In the genomic region with DNA sequence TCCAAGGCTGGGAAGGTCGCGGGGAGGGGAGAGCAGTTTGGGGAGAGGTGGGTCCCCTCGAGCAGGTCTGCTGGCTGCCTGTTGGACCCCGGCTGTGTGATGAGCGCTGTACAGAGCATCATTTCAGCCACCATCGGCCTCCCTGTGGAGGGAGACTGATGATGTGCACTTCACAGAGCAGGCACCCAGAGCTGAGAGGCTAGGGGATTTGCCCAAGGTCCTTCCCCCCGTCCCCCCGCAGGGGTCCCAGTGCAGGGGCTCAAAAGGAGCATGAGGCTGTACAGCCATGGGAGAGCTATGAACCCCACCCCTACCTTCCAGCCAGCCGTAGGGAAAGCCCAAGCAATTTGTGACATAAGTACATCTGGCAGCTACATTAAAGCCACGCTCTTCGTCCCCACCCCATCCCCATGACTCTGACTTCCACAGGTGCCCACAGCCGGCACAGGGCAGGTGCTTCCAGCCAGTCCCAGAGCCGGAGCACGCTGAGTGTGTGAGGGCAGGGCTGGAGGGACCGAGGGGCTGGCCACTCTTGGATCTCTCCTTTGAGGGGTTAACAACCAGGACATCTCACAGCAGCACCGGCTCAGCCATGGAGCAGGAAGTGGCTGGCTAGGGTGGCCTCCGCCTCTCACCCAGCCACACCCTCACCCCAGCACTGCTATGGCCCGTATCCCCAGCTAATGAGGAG, we compare ENCODE assay signal across 9 cellular contexts. TPM values are rescaled to one million over a fixed set of nuclear protein-coding genes. Genes with fewer than 3 reads are reported as not detected.
DNase-seq lines count a peak whose midpoint lies in the region; ATAC-seq and TF ChIP-seq lines count a peak whose summit lies in the region.
"Had no signal": no experiment of that assay in that cellular context is flagged by ENCODE, and none has a peak within 500 bp of the region (broad histone marks: within the 10 kb centered on the region; RNA-seq: fewer than 3 reads in every experiment).

No MANE protein-coding gene starts in this region.

- TF ChIP-seq CTCF in ascending aorta (IDR thresholded peaks at IDR 0.05) = no peak

- peak overlapping the region; percentile 59 for H3K4me3 ChIP-seq in CD4-positive, CD25-positive, alpha-beta regulatory T cell (ENCODE audit: low read depth, low read length)
- H3K4me3 ChIP-seq in MG63 (peak overlapping the region; percentile 39), ascending aorta (peak overlapping the region; percentile 53 to 98)

- peak; percentile 38 to 82 (median 41) for DNase-seq in CD4-positive, CD25-positive, alpha-beta regulatory T cell
- no peak for DNase-seq in MG63
- DNase-seq in ascending aorta (ENCODE audit: low spot score in 2 of 2) = no peak
- DNase-seq in natural killer cell treated with Interleukin-12 subunit alpha and Interleukin-12 subunit beta and Interleukin-15 and Interleukin-18, amount 100 ng/mL, for 72 hours (ENCODE audit: low spot score) = no peak
- no peak for DNase-seq in GOT3 (lab: John Stamatoyannopoulos, UW)
- DNase-seq in NK-92 (lab: John Stamatoyannopoulos, UW; ENCODE audit: unreplicated experiment) = no peak
- no peak for DNase-seq in SK-N-DZ (ENCODE audit: low spot score)

- peaks cover 22% of the 10 kb centered on the region for H3K27me3 Mint-ChIP-seq in CD4-positive, CD25-positive, alpha-beta regulatory T cell
- H3K27me3 Mint-ChIP-seq in natural killer cell treated with Interleukin-12 subunit alpha and Interleukin-12 subunit beta and Interleukin-15 and Interleukin-18, amount 100 ng/mL, for 72 hours = peaks cover 7 to 12% of the 10 kb centered on the region in 2 donors

- H3K27ac ChIP-seq in CD4-positive, CD25-positive, alpha-beta regulatory T cell (ENCODE audit: insufficient read depth, low read length, poor library complexity, severe bottlenecking) = peak overlapping the region; percentile 90
- H3K27ac ChIP-seq in ascending aorta = no peak overlapping the region
- H3K27ac ChIP-seq: ovary had no signal

- peak overlapping the region; percentile 87 to 95 (median 94) for H3K27ac Mint-ChIP-seq in CD4-positive, CD25-positive, alpha-beta regulatory T cell
- peak overlapping the region; percentile 70 to 90 for H3K27ac Mint-ChIP-seq in natural killer cell treated with Interleukin-12 subunit alpha and Interleukin-12 subunit beta and Interleukin-15 and Interleukin-18, amount 100 ng/mL, for 72 hours

- intact Hi-C loops in ascending aorta (cut with DNase I) = loop anchor here (1.0 kb wide), 1 partner anchor 11 kb away; a partner anchor contains a TSS

- peaks cover 21% of the 10 kb centered on the region for H3K36me3 Mint-ChIP-seq in CD4-positive, CD25-positive, alpha-beta regulatory T cell
- H3K36me3 Mint-ChIP-seq in natural killer cell treated with Interleukin-12 subunit alpha and Interleukin-12 subunit beta and Interleukin-15 and Interleukin-18, amount 100 ng/mL, for 72 hours = no peaks in the 10 kb centered on the region

- no peaks in the 10 kb centered on the region for H3K9me3 ChIP-seq in CD4-positive, CD25-positive, alpha-beta regulatory T cell (ENCODE audit: control insufficient read depth in 2 of 2, low read length in 2 of 2)
- H3K9me3 ChIP-seq in MG63 (no peaks in the 10 kb centered on the region), ascending aorta (no peaks in the 10 kb centered on the region)
- H3K9me3 ChIP-seq: ovary had no signal

- H3K4me1 ChIP-seq in CD4-positive, CD25-positive, alpha-beta regulatory T cell (ENCODE audit: control insufficient read depth, insufficient read depth, low read length, poor library complexity, severe bottlenecking) = peaks cover 31% of the 10 kb centered on the region
- peaks cover 7 to 8% of the 10 kb centered on the region in 2 donors for H3K4me1 ChIP-seq in ascending aorta

- peaks cover 0 to 35% (median 24%) of the 10 kb centered on the region in 4 donors for H3K4me1 Mint-ChIP-seq in CD4-positive, CD25-positive, alpha-beta regulatory T cell
- peaks cover 22 to 27% of the 10 kb centered on the region in 2 donors for H3K4me1 Mint-ChIP-seq in natural killer cell treated with Interleukin-12 subunit alpha and Interleukin-12 subunit beta and Interleukin-15 and Interleukin-18, amount 100 ng/mL, for 72 hours (ENCODE audit: low read depth in 2 of 2)

- peak; percentile 16 to 35 for ATAC-seq in CD4-positive, CD25-positive, alpha-beta regulatory T cell (ENCODE audit: low read depth in 2 of 2)
- peak in 1 of 2 donors; percentile 25 for ATAC-seq in natural killer cell treated with Interleukin-12 subunit alpha and Interleukin-12 subunit beta and Interleukin-15 and Interleukin-18, amount 100 ng/mL, for 72 hours
- no peak for ATAC-seq in GM18909 (IDR thresholded peaks at IDR 0.05; ENCODE audit: poor library complexity, unreplicated experiment)

- peak overlapping the region; percentile 89 to 97 (median 96) for H3K4me3 Mint-ChIP-seq in CD4-positive, CD25-positive, alpha-beta regulatory T cell
- H3K4me3 Mint-ChIP-seq in natural killer cell treated with Interleukin-12 subunit alpha and Interleukin-12 subunit beta and Interleukin-15 and Interleukin-18, amount 100 ng/mL, for 72 hours = peak overlapping the region; percentile 87

- peaks cover 0 to 2% (median 0%) of the 10 kb centered on the region in 7 donors for H3K9me3 Mint-ChIP-seq in CD4-positive, CD25-positive, alpha-beta regulatory T cell
- H3K9me3 Mint-ChIP-seq in natural killer cell treated with Interleukin-12 subunit alpha and Interleukin-12 subunit beta and Interleukin-15 and Interleukin-18, amount 100 ng/mL, for 72 hours = no peaks in the 10 kb centered on the region

- H3K27me3 ChIP-seq in CD4-positive, CD25-positive, alpha-beta regulatory T cell (ENCODE audit: control insufficient read depth, insufficient read depth, low read length) = peaks cover 8% of the 10 kb centered on the region
- H3K27me3 ChIP-seq in MG63 (peaks cover 7% of the 10 kb centered on the region), ascending aorta (no peaks in the 10 kb centered on the region)
- H3K27me3 ChIP-seq: ovary had no signal

- no peaks in the 10 kb centered on the region for H3K36me3 ChIP-seq in CD4-positive, CD25-positive, alpha-beta regulatory T cell (ENCODE audit: control insufficient read depth, insufficient read depth, low read length)
- no peaks in the 10 kb centered on the region for H3K36me3 ChIP-seq in MG63
- no peaks in the 10 kb centered on the region for H3K36me3 ChIP-seq in ascending aorta
- H3K36me3 ChIP-seq: ovary had no signal

RNA-seq across cellular contexts. Expression of a gene that starts 2.3 kb away (rescaled TPM):
- total RNA-seq in CD4-positive, CD25-positive, alpha-beta regulatory T cell = 95.6 TPM
- polyA plus RNA-seq in CD4-positive, CD25-positive, alpha-beta regulatory T cell = 10 to 100 TPM; 16.6 to 23.0 (median 17.7) TPM
- 0.64 and 0.82 TPM in 2 replicates for total RNA-seq in MG63 (2014; rRNA removed; shearing (Covaris generic); ENCODE audit: low replicate concordance)
- 6.2 TPM for total RNA-seq in ascending aorta
- 10 to 100 TPM; 46.2 to 53.3 TPM for total RNA-seq in natural killer cell treated with Interleukin-12 subunit alpha and Interleukin-12 subunit beta and Interleukin-15 and Interleukin-18, amount 100 ng/mL, for 72 hours
- polyA plus RNA-seq in SK-N-DZ (2014; cell fraction: cytosol; rRNA removed) = 0.96 and 1.3 TPM in 2 replicates
- polyA plus RNA-seq in SK-N-DZ (2014; cell fraction: nucleus; rRNA removed) = 0.56 and 0.67 TPM in 2 replicates

RNA-seq across cellular contexts. Expression of a gene that starts 11.0 kb away (rescaled TPM):
- total RNA-seq in CD4-positive, CD25-positive, alpha-beta regulatory T cell = not detected
- polyA plus RNA-seq in CD4-positive, CD25-positive, alpha-beta regulatory T cell = not detected
- total RNA-seq in MG63 (2014; rRNA removed; shearing (Covaris generic); ENCODE audit: low replicate concordance) = 8.1 and 16.3 TPM in 2 replicates
- total RNA-seq in ascending aorta = 15.8 TPM
- total RNA-seq in natural killer cell treated with Interleukin-12 subunit alpha and Interleukin-12 subunit beta and Interleukin-15 and Interleukin-18, amount 100 ng/mL, for 72 hours = under 1 TPM in 1 of 2 donors, not detected in 1; 0.74 TPM
- polyA plus RNA-seq in SK-N-DZ (2014; cell fraction: cytosol; rRNA removed) = 4.8 and 7.3 TPM in 2 replicates
- polyA plus RNA-seq in SK-N-DZ (2014; cell fraction: nucleus; rRNA removed) = 6.4 and 9.9 TPM in 2 replicates

Comparison
In these comparisons a context has a peak if more than half of its experiments do, and no peak if none do; other contexts are left out.
1. DNase-seq: peak in CD4-positive, CD25-positive, alpha-beta regulatory T cell (3 of 3); none in MG63 (single experiment), ascending aorta (0 of 2), natural killer cell treated with Interleukin-12 subunit alpha and Interleukin-12 subunit beta and Interleukin-15 and Interleukin-18, amount 100 ng/mL, for 72 hours (single experiment), GOT3 (single experiment), NK-92 (single experiment) and SK-N-DZ (single experiment).
2. Peak in every context shown above with its lines, with median percentiles within 50 percentile points of each other: H3K4me3 ChIP-seq.